ENCODE assay signal across 3 cellular contexts in the genomic region with DNA sequence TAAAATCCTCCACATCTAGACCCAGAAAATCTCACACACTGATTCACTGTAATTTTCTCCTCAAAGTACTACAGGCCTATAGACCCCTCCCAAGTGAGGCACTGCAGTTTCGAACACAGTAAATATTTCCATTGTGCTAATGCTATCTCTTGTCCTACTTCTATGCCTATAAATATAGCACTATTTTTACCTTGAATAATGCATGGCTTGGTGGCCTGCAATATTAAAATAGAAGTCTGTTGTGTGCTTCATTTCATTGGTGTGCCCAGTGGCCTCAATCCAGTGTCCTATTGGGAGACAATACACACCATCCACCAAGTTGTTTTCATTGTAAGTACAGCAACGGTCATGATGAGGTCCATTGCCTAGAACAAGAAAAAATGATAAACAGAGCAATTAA.
"Had no signal": no experiment of that assay in that cellular context is flagged by ENCODE, and none has a peak within 500 bp of the region (broad histone marks: within the 10 kb centered on the region; RNA-seq: fewer than 3 reads in every experiment).

No MANE protein-coding gene starts in this region.

- H3K4me3 ChIP-seq: GM12878 had no signal

- ATAC-seq: GM12878 had no signal

- DNase-seq: GDM1, GF-D8 had no signal
